Comparison of ENCODE assay signal across 8 cellular contexts in the genomic region with DNA sequence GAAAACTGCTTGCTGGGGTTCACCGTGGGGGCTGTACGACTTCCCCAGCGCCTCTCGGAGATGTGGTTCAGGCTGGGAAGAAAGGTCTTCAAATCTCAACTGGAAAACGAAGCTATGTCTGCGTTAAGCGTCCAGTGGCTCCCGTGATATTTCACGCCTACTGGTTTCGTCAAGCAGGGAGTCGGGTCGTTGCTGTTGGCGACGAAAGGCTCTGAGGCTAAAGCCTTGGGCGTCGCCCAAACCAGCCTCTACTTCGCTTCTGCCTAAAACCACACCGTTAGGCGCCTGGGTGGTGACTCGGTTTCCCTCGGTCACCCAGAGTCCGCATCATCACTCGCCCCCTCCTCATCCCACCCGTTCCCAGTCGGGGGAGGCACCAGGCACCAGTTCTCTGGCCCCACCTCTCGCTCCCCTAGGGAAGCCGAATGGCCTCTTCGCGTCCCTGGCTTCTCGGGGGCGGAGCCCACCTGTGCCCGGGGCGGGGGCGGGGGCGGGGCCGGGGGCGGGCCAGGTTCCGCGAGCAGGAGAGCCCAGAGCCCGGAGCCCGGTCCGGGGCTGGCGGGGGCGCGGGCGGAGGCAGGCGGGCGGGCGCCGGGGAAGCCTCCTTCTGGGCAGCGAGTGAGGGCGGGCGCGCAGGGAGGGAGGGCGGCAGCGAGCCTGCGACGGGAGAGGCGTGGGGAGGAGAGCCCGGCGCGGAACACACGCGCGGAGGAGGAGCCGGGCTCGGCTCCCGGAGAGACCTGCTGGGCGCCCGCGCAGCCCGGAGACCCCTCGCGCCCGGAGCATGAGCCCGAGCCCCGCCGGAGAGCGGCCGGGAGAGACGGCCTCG. TPM values are rescaled to one million over a fixed set of nuclear protein-coding genes. Genes with fewer than 3 reads are reported as not detected.
DNase-seq lines count a peak whose midpoint lies in the region; ATAC-seq lines count a peak whose summit lies in the region.

A gene (plus strand): TSS at position 510 of the 829 bp plus-strand sequence. CDS start 438 bp downstream, outside the sequence.

- no peaks in the 10 kb centered on the region for H3K9me3 Mint-ChIP-seq in memory B cell

- peaks cover 23% of the 10 kb centered on the region for H3K27me3 Mint-ChIP-seq in memory B cell

- H3K36me3 Mint-ChIP-seq in memory B cell, result no peaks in the 10 kb centered on the region

- WGBS in ectodermal cell, 2 experiments, result 4% methylated on average over 82 of the region's 82 CpGs

- peaks cover 4% of the 10 kb centered on the region for H3K4me1 Mint-ChIP-seq in memory B cell

- peaks cover 40% of the 10 kb centered on the region for H3K27me3 ChIP-seq in ectodermal cell (ENCODE audit: control insufficient read depth, insufficient read depth, low read length, poor library complexity, severe bottlenecking)

- H3K36me3 ChIP-seq in ectodermal cell (ENCODE audit: control insufficient read depth, insufficient read depth, low read length), result no peaks in the 10 kb centered on the region

- H3K27ac ChIP-seq in ectodermal cell (ENCODE audit: insufficient read depth, low read depth, low read length, poor library complexity, severe bottlenecking), result no peak within 1 kb of the TSS

- DNase-seq in Daoy (ENCODE audit: low read depth), result peak; percentile 32
- peak; percentile 74 for DNase-seq in NCI-H1092 treated with DMSO at 0.1 percent for 48 hours (lab: John Stamatoyannopoulos, UW)
- DNase-seq in activated CD4-positive, alpha-beta T cell treated with anti-CD3 and anti-CD28 coated beads for 48 hours, result peak; percentile 41
- DNase-seq in memory B cell (ENCODE audit: low spot score in 2 of 2), result peak in 1 of 2 donors; percentile 29
- DNase-seq in stimulated activated naive CD4-positive, alpha-beta T cell (lab: John Stamatoyannopoulos, UW), result peak; percentile 12 to 50 (median 44)

- no peak within 1 kb of the TSS for H3K27ac Mint-ChIP-seq in memory B cell

- H3K4me1 ChIP-seq in ectodermal cell (ENCODE audit: control insufficient read depth, insufficient read depth, low read length), result peaks cover 7% of the 10 kb centered on the region

- H3K9me3 ChIP-seq in ectodermal cell (ENCODE audit: control insufficient read depth, low read length), result no peaks in the 10 kb centered on the region

- peak; percentile 53 for ATAC-seq in memory B cell (ENCODE audit: low read depth)
- no peak for ATAC-seq in GM19395 (IDR thresholded peaks at IDR 0.05; ENCODE audit: unreplicated experiment)
- ATAC-seq in GM21423 (IDR thresholded peaks at IDR 0.05; ENCODE audit: unreplicated experiment), result no peak

- H3K4me3 ChIP-seq in ectodermal cell (ENCODE audit: insufficient read depth, low read depth, low read length), result peak within 1 kb of the TSS; percentile 55

- H3K4me3 Mint-ChIP-seq in memory B cell, result peak within 1 kb of the TSS; percentile 72

RNA-seq across cellular contexts. Expression of the gene that starts here (rescaled TPM):
- total RNA-seq in Daoy (2014; rRNA removed; shearing (Covaris generic)), result 0.40 and 1.1 TPM in 2 replicates
- polyA plus RNA-seq in ectodermal cell (2013, experiment 1 of 4), result 30.0 TPM
- polyA plus RNA-seq in ectodermal cell (2013, experiment 2 of 4), result 35.8 TPM
- 23.4 TPM for polyA plus RNA-seq in ectodermal cell (2013, experiment 3 of 4)
- 22.3 TPM for polyA plus RNA-seq in ectodermal cell (2013, experiment 4 of 4)
